8 cellular contexts compared by ENCODE assay signal in the genomic region with DNA sequence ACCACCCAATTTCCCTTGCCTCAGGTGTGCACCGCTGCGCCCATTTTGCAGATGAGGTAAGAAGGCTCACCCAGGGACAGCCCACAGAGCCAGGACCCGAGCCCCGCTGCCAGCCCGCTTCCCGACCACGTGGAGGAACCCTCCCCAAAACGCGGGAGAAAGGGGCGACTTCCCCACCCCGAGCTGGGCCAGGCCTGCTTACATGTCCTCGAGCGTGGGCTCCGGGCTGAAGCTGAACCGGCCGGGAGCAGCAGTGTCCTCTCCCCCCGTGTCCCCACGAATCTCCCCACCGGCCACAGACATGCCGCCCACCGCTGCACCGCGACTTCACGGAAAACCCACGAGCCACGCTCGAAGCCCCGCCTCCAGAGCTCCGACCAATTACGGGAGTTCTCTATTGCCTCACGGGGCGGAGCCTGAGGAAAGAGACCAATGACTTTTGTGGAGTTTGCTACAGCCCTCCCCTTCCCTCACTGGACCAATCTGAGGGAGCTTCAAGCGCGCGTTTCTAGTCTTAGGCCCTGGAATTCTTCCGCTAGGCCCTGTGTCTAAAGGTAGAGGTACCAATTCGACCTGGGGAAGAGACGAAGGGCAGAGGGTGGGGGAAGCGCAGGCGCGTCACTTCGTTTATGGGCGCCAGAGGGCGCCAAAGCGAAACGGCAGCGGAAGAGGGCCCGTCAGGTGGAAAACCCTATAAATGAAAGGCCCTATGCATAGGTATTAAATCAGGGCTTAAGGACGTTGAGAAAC. TPM values are rescaled to one million over a fixed set of nuclear protein-coding genes. Genes with fewer than 3 reads are reported as not detected.
A peak's percentile ranks its signal among the peaks of the same experiment; 100 is the strongest.
DNase-seq lines count a peak whose midpoint lies in the region; FAIRE-seq and TF ChIP-seq lines count a peak whose summit lies in the region.

A gene (minus strand): TSS at position 353 of the 750 bp plus-strand sequence. CDS start 50 bp downstream, at position 303.

- H3K27ac Mint-ChIP-seq in H9 (peak within 1 kb of the TSS in 2 of 3 experiments; percentile 32 to 47; a peak in 2 of 7 replicates), neural crest cell (ENCODE audit: unreplicated experiment) (peak within 1 kb of the TSS; percentile 57)

- peaks cover 16 to 27% (median 22%) of the 10 kb centered on the region in 3 experiments for H3K36me3 Mint-ChIP-seq in H9 (ENCODE audit: insufficient read depth in 1 of 3, low read depth in 3 of 3)
- peaks cover 12% of the 10 kb centered on the region for H3K36me3 Mint-ChIP-seq in neural crest cell (ENCODE audit: low read depth)

- H3K4me1 ChIP-seq in H9 (ENCODE audit: insufficient read depth, low read length): no peaks in the 10 kb centered on the region

- H2BK15ac ChIP-seq in H9 (ENCODE audit: low read depth, low read length): no peak within 1 kb of the TSS

- no peak within 1 kb of the TSS for H2BK120ac ChIP-seq in H9 (ENCODE audit: low read depth, low read length, poor library complexity, severe bottlenecking)

- H3K56ac ChIP-seq in H9 (ENCODE audit: insufficient read length, low read depth, low read length): no peak within 1 kb of the TSS

- H3K23ac ChIP-seq in H9 (ENCODE audit: insufficient read length, low read depth, low read length): no peak within 1 kb of the TSS

- peak; percentile 98 for FAIRE-seq in G401.6 (lab: Jason Lieb, UNC)

- peak within 1 kb of the TSS; percentile 87 for H3K4me2 ChIP-seq in H9 (ENCODE audit: insufficient read depth, insufficient read length, low read length)

- no peaks in the 10 kb centered on the region; a peak in 2 of 5 replicates for H3K9me3 Mint-ChIP-seq in H9
- H3K9me3 Mint-ChIP-seq in neural crest cell: no peaks in the 10 kb centered on the region

- peaks cover 26% of the 10 kb centered on the region for H3K27me3 Mint-ChIP-seq in H9 (ENCODE audit: low read depth)
- peaks cover 3% of the 10 kb centered on the region for H3K27me3 Mint-ChIP-seq in neural crest cell (ENCODE audit: low read depth)

- DNase-seq in H9 (peak; percentile 98), M059J (ENCODE audit: low read depth) (peak; percentile 100), SHP77 (lab: John Stamatoyannopoulos, UW) (peak; percentile 100), foreskin fibroblast (peak; percentile 97 to 98), neural crest cell (ENCODE audit: low read depth, low spot score) (peak; percentile 88), stromal cell of bone marrow (ENCODE audit: low read depth) (peak; percentile 97)
- DNase-seq in activated effector memory CD4-positive, alpha-beta T cell treated with anti-CD3 and anti-CD28 coated beads, Interleukin-2, amount 50 U/mL, for 16 hours: peak; percentile 98

- no peak within 1 kb of the TSS for H3T11ph ChIP-seq in H9 (ENCODE audit: low read length)

- H3K9me3 ChIP-seq in H9 (ENCODE audit: control insufficient read depth, low read depth, low read length): no peaks in the 10 kb centered on the region

- peak within 1 kb of the TSS; percentile 27 for H4K5ac ChIP-seq in H9 (ENCODE audit: insufficient read length, low read depth, low read length)

- H3K79me2 ChIP-seq in H9 (ENCODE audit: insufficient read depth, low read length): peaks cover 4% of the 10 kb centered on the region; the same call in 1 of the 2 replicates

- H4K8ac ChIP-seq in H9 (replicated peaks; ENCODE audit: insufficient read length, low read depth, low read length): no peak within 1 kb of the TSS

- WGBS in H9 (ENCODE audit: extremely low coverage, insufficient read length, low lambda C conversion rate): no CpG with 5 or more reads among the region's 49 CpGs

- peak within 1 kb of the TSS; percentile 85 for H3K18ac ChIP-seq in H9 (ENCODE audit: insufficient read length, low read depth, low read length)

- no peak within 1 kb of the TSS for H2BK5ac ChIP-seq in H9 (ENCODE audit: insufficient read length, low read length)

- H3K79me1 ChIP-seq in H9 (ENCODE audit: insufficient read depth, low read depth, low read length, poor library complexity, severe bottlenecking): peaks cover 8% of the 10 kb centered on the region

- peak within 1 kb of the TSS; percentile 60 for H3K9ac ChIP-seq in H9 (ENCODE audit: extremely low read depth, insufficient read length, low read length)

- no peaks in the 10 kb centered on the region for H4K20me1 ChIP-seq in H9 (ENCODE audit: control insufficient read depth, insufficient read depth, insufficient read length)

- H2AK5ac ChIP-seq in H9 (ENCODE audit: insufficient read length, low read length): no peak within 1 kb of the TSS

- H2AFZ ChIP-seq in H9 (ENCODE audit: low read length): peak within 1 kb of the TSS; percentile 78

- no peaks in the 10 kb centered on the region for H3K27me3 ChIP-seq in H9 (ENCODE audit: insufficient read depth, low read length)

- H3K23me2 ChIP-seq in H9 (ENCODE audit: insufficient read length, low read depth, low read length, poor library complexity, severe bottlenecking): peaks cover 9% of the 10 kb centered on the region

- no peak within 1 kb of the TSS for H3K4me3 Mint-ChIP-seq in H9
- H3K4me3 Mint-ChIP-seq in neural crest cell: no peak within 1 kb of the TSS

- H3K14ac ChIP-seq in H9 (ENCODE audit: insufficient read depth, low read length): peak within 1 kb of the TSS; percentile 87

- H3K4ac ChIP-seq in H9 (ENCODE audit: low read depth, low read length): no peak within 1 kb of the TSS; the same call in 1 of the 2 replicates

- peak within 1 kb of the TSS; percentile 64 to 85 for H3K4me3 ChIP-seq in foreskin fibroblast (ENCODE audit: low read depth in 1 of 2, low read length in 2 of 2)

- H3K27ac ChIP-seq in H9 (ENCODE audit: insufficient read length, low read depth, low read length): no peak within 1 kb of the TSS

- no peak within 1 kb of the TSS for H2BK20ac ChIP-seq in H9 (ENCODE audit: low read depth, low read length, poor library complexity, severe bottlenecking)

- H2BK12ac ChIP-seq in H9 (ENCODE audit: insufficient read length, low read depth, low read length): no peak within 1 kb of the TSS

- H3K4me1 Mint-ChIP-seq in H9 (peaks cover 4 to 12% of the 10 kb centered on the region in 2 experiments; a peak in 3 of 4 replicates), neural crest cell (peaks cover 24% of the 10 kb centered on the region)

- TF ChIP-seq CTCF in H9 (conservative IDR thresholded peaks at IDR 0.05): peak; percentile 91
- TF ChIP-seq CTCF in foreskin fibroblast (IDR thresholded peaks at IDR 0.05; ENCODE audit: low read depth, low read length): peak; percentile 55
- peak; percentile 90 for TF ChIP-seq CTCF in neural crest cell (conservative IDR thresholded peaks at IDR 0.05)

- no peak within 1 kb of the TSS for H4K91ac ChIP-seq in H9 (ENCODE audit: insufficient read length, low read depth, low read length)

RNA-seq across cellular contexts. Expression of the gene that starts here (rescaled TPM):
- total RNA-seq in H9 (2021) (78.1 and 78.3 TPM in 2 replicates), neural crest cell (91.6 and 94.3 TPM in 2 replicates)
- total RNA-seq in M059J (2014; rRNA removed; shearing (Covaris generic)): 32.2 and 42.9 TPM in 2 replicates
